ENCODE assay signal across 23 cellular contexts in genomic region chr20:16378712-16379111, GRCh38.
"Had no signal": no experiment of that assay in that cellular context is flagged by ENCODE, and none has a peak within 500 bp of the region (broad histone marks: within the 10 kb centered on the region; RNA-seq: fewer than 3 reads in every experiment).

No MANE protein-coding gene starts in this region.

- H3K27ac ChIP-seq: esophagus squamous epithelium, hepatocyte, left ventricle myocardium inferior, lower lobe of right lung, psoas muscle, spleen, stomach, thoracic aorta had no signal

- H3K36me3 ChIP-seq: thoracic aorta had no signal

- H3K4me1 ChIP-seq: esophagus squamous epithelium, left ventricle myocardium inferior, lower lobe of right lung, psoas muscle, spleen, stomach had no signal

- H3K4me3 ChIP-seq: esophagus squamous epithelium, hepatocyte, left ventricle myocardium inferior, lower lobe of right lung, psoas muscle, spleen, stomach, thoracic aorta had no signal

- H3K27me3 ChIP-seq: esophagus squamous epithelium, hepatocyte, spleen, stomach had no signal

- H3K79me2 ChIP-seq: hepatocyte had no signal

- H3K4me2 ChIP-seq: hepatocyte had no signal

- H2AFZ ChIP-seq: hepatocyte had no signal

- ATAC-seq: effector memory CD8-positive, alpha-beta T cell; lower lobe of right lung; naive thymus-derived CD4-positive, alpha-beta T cell; sciatic nerve; stimulated activated naive B cell treated with anti-CD40 and anti-IgM and Interleukin-4, amounts not matched to agents 10 μg/mL and 1 μg/mL and 100 μg/mL, for 72 hours had no signal

- H3K9me3 ChIP-seq: esophagus squamous epithelium, left ventricle myocardium inferior, lower lobe of right lung, psoas muscle, spleen, stomach, thoracic aorta had no signal

- DNase-seq: effector memory CD8-positive, alpha-beta T cell; esophagus squamous epithelium; foreskin melanocyte; head of caudate nucleus; kidney; left cardiac atrium; left ventricle myocardium inferior; lower lobe of right lung; naive thymus-derived CD4-positive, alpha-beta T cell; nephron progenitor cell; psoas muscle; retina; spleen; stimulated activated CD4-positive, alpha-beta T cell treated with anti-CD3 and anti-CD28 coated beads, Interleukin-15, amount 100 ng/mL, for 24 hours; stimulated activated CD4-positive, alpha-beta T cell treated with anti-CD3 and anti-CD28 coated beads, Interleukin-1b, Interleukin-23, amount 100 ng/mL, for 48 hours; stimulated activated CD4-positive, alpha-beta T cell treated with anti-CD3 and anti-CD28 coated beads, Interleukin-4, amount 100 ng/mL, for 24 hours; stimulated activated naive B cell treated with anti-CD40 and anti-IgM and Interleukin-4, amounts not matched to agents 10 μg/mL and 1 μg/mL and 100 μg/mL, for 72 hours; stomach; substantia nigra; trophoblast cell had no signal
